11 cellular contexts compared by ENCODE assay signal in the genomic region with DNA sequence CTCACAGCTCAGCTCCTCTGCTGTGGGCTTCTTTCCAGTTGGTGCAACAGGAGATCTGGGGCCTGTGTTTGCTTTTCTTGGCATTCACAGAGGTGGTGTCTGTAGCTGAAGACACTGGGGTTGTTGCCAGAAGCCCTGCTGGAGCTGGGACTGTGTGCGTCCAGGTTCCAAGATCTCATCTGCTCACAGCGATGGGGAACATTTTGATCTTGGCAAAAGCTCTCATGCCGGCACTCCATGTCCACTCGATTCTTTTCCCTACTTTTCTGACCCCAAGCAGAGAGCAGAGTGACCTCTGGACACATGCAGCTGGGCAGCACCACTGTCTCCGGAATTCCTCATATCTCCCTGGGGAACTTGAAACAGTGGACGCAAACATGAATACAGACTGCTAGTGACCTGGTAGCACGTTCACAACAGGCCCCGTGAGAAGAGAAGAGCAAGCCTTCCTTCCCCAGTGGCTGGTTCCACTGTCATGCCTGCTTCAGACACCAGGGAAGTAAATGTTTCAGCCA. TPM values are rescaled to one million over a fixed set of nuclear protein-coding genes. Genes with fewer than 3 reads are reported as not detected.
DNase-seq lines count a peak whose midpoint lies in the region; ATAC-seq lines count a peak whose summit lies in the region.
"Had no signal": no experiment of that assay in that cellular context is flagged by ENCODE, and none has a peak within 500 bp of the region (broad histone marks: within the 10 kb centered on the region; RNA-seq: fewer than 3 reads in every experiment).

No MANE protein-coding gene starts in this region.

- no peak overlapping the region for H3K27ac ChIP-seq in SJCRH30
- H3K27ac ChIP-seq: Peyer's patch had no signal

- no peak for ATAC-seq in GM21619 (IDR thresholded peaks at IDR 0.05; ENCODE audit: unreplicated experiment)
- ATAC-seq in GM19324 (IDR thresholded peaks at IDR 0.05; ENCODE audit: low FRiP score, unreplicated experiment) = no peak

- peak overlapping the region; percentile 17; the same call in 1 of the 2 replicates for H3K4me3 ChIP-seq in SJCRH30
- peak overlapping the region; percentile 8 for H3K4me3 ChIP-seq in neuron (ENCODE audit: low read length)
- H3K4me3 ChIP-seq: Peyer's patch had no signal

- peak overlapping the region; percentile 29 for H2AFZ ChIP-seq in neuron (ENCODE audit: low read depth, low read length)

- no peaks in the 10 kb centered on the region for H3K27me3 ChIP-seq in SJCRH30
- peaks cover 2% of the 10 kb centered on the region for H3K27me3 ChIP-seq in neuron (ENCODE audit: insufficient read depth, low read length)
- H3K27me3 ChIP-seq: Peyer's patch had no signal

- no peaks in the 10 kb centered on the region for H3K9me3 ChIP-seq in SJCRH30 (replicated peaks)
- H3K9me3 ChIP-seq in neuron (ENCODE audit: low read length) = no peaks in the 10 kb centered on the region
- H3K9me3 ChIP-seq: Peyer's patch had no signal

- DNase-seq in SJCRH30 = peak; percentile 14 to 41
- peak; percentile 12 for DNase-seq in fibroblast of peridontal ligament (ENCODE audit: extremely low read depth)
- DNase-seq in ureter (ENCODE audit: low spot score) = peak; percentile 90
- DNase-seq in SHP77 treated with DMSO at 0.1 percent for 48 hours (lab: John Stamatoyannopoulos, UW) = no peak
- DNase-seq: DMS153, NCI-H2081 treated with DMSO at 0.1 percent for 48 hours, Peyer's patch, T-helper 9 cell had no signal

- H3K4me1 ChIP-seq in SJCRH30 (no peaks in the 10 kb centered on the region), neuron (ENCODE audit: insufficient read depth, low read length) (peaks cover 12% of the 10 kb centered on the region)
- H3K4me1 ChIP-seq: Peyer's patch had no signal

- H3K36me3 ChIP-seq in SJCRH30 = no peaks in the 10 kb centered on the region
- H3K36me3 ChIP-seq in neuron (ENCODE audit: insufficient read depth, low read length) = no peaks in the 10 kb centered on the region
- H3K36me3 ChIP-seq: Peyer's patch had no signal

RNA-seq across cellular contexts. Expression of a gene that starts 36.1 kb away (rescaled TPM):
- 19.7 and 20.8 TPM in 2 replicates for total RNA-seq in SJCRH30 (2014; rRNA removed; shearing (Covaris generic))
- 218 TPM for total RNA-seq in ureter

Comparison
In these comparisons a context has a peak if more than half of its experiments do, and no peak if none do; other contexts are left out.
1. RNA of a gene that starts 36.1 kb away (total RNA-seq): 218 TPM in ureter (single experiment); 19.7 to 20.8 TPM in SJCRH30; every median in the first group is over 10 times any median in the second.